Comparison of ENCODE assay signal across 8 cellular contexts in genomic region chr17:82019905-82020873, GRCh38. TPM values are rescaled to one million over a fixed set of nuclear protein-coding genes. Genes with fewer than 3 reads are reported as not detected.
DNase-seq lines count a peak whose midpoint lies in the region; ATAC-seq and TF ChIP-seq lines count a peak whose summit lies in the region.

No MANE protein-coding gene starts in this region.

- no peak for ATAC-seq in GM19023 (IDR thresholded peaks at IDR 0.05; ENCODE audit: unreplicated experiment)
- ATAC-seq in GM21723 (IDR thresholded peaks at IDR 0.05; ENCODE audit: unreplicated experiment): no peak

- POLR2A ChIA-PET in HEK293 (lab: Yijun Ruan, JAX): interaction anchor here (0.5 to 5.1 kb wide), 16 partner anchors 10 to 297 kb away, joined by 3 to 61 read pairs (median 6); partner anchors contain the start of genes DCXR, NOTUM and RAC3

- H3K9me3 ChIP-seq in HEK293 (ENCODE audit: control insufficient read depth, insufficient read depth, low read depth, low read length): no peaks in the 10 kb centered on the region

- CTCF ChIA-PET in HEK293 (lab: Yijun Ruan, JAX): interaction anchor here (0.5 to 7.6 kb wide), 45 partner anchors 8 to 284 kb away, joined by 3 to 105 read pairs (median 4); partner anchors contain the start of genes DCXR, MAFG, MYADML2 and NOTUM

- DNase-seq in AG20443 (ENCODE audit: low spot score) (peak; percentile 50), SHP77 (lab: John Stamatoyannopoulos, UW) (peak; percentile 66 to 69), cardiac septum (ENCODE audit: low spot score) (peak; percentile 84)
- DNase-seq in activated effector memory CD4-positive, alpha-beta T cell treated with Interleukin-2 at 50 U/mL for 16 hours: peak; percentile 29
- DNase-seq in stimulated activated CD4-positive, alpha-beta T cell treated with anti-CD3 and anti-CD28 coated beads, Interleukin-1b, Interleukin-23, amount 100 ng/mL, for 4 hours (ENCODE audit: low read depth in 2 of 2): peak; percentile 45 to 69

- no peak overlapping the region for H3K4me3 ChIP-seq in HEK293 (ENCODE audit: low read depth, low read length)

- H3K36me3 ChIP-seq in HEK293 (ENCODE audit: control insufficient read depth in 2 of 2, insufficient read depth in 1 of 2, low read length in 2 of 2): peaks cover 0 to 26% of the 10 kb centered on the region in 2 experiments; a peak in 1 of 3 replicates

- peaks cover 11% of the 10 kb centered on the region for H3K4me1 ChIP-seq in HEK293 (ENCODE audit: control insufficient read depth, insufficient read depth, low read length)

- TF ChIP-seq CTCF in HEK293 (tag by site-specific recombination; IDR thresholded peaks at IDR 0.05): peak; percentile 85

- intact Hi-C loops in cardiac septum (cut with DNase I): loop anchor here (5.0 kb wide), 1 partner anchor 43 kb away; the partner anchor contains the start of gene ASPSCR1

- H3K27ac ChIP-seq in HEK293 (ENCODE audit: extremely low read depth, low read depth, low read length): peak overlapping the region; percentile 16; the same call in 1 of the 2 replicates

TF ChIP-seq in HEK293, 187 proteins besides CTCF, POLR2A, EP300 and RAD21:
- no peak for TF ChIP-seq ZNF248 (tag by site-specific recombination; IDR thresholded peaks at IDR 0.05)
- peak; percentile 7; the same call in 1 of the 2 replicates for TF ChIP-seq ZNF629 (tag by site-specific recombination; IDR thresholded peaks at IDR 0.05)
- peak; percentile 33; the same call in 1 of the 2 replicates for TF ChIP-seq ZBTB48 (tag by site-specific recombination; IDR thresholded peaks at IDR 0.05)
- peak; percentile 43 for TF ChIP-seq ZNF654 (tag by site-specific recombination; IDR thresholded peaks at IDR 0.05; ENCODE audit: low read depth)
- TF ChIP-seq YY2 (tag by site-specific recombination; IDR thresholded peaks at IDR 0.05): no peak
- TF ChIP-seq ZIC2 (tag by site-specific recombination; IDR thresholded peaks at IDR 0.05): peak; percentile 19; the same call in 1 of the 2 replicates
- peak; percentile 81 for TF ChIP-seq GLIS2 (tag by site-specific recombination; IDR thresholded peaks at IDR 0.05)
- 0 out of 2 replicates have a peak, but pooled peaks have one; percentile 41 for TF ChIP-seq KLF8 (tag by site-specific recombination; IDR thresholded peaks at IDR 0.05)
- 0 out of 2 replicates have a peak, but pooled peaks have one; percentile 14 for TF ChIP-seq ZNF660 (tag by site-specific recombination; IDR thresholded peaks at IDR 0.05)
- 0 out of 2 replicates have a peak, but pooled peaks have one; percentile 23 for TF ChIP-seq ZBTB8A (tag by site-specific recombination; IDR thresholded peaks at IDR 0.05)
- TF ChIP-seq GLIS1 (tag by site-specific recombination; IDR thresholded peaks at IDR 0.05): peak; percentile 50
- peak; percentile 44; the same call in 1 of the 2 replicates for TF ChIP-seq PATZ1 (tag by site-specific recombination; IDR thresholded peaks at IDR 0.05)
- peak; percentile 70 for TF ChIP-seq HIC1 (tag by site-specific recombination; IDR thresholded peaks at IDR 0.05)
- TF ChIP-seq BCL11B (tag by site-specific recombination; IDR thresholded peaks at IDR 0.05; ENCODE audit: low read depth): peak; percentile 71
- TF ChIP-seq ZNF223 (tag by site-specific recombination; IDR thresholded peaks at IDR 0.05): no peak
- peak; percentile 15 for TF ChIP-seq ZBTB26 (tag by site-specific recombination; optimal IDR thresholded peaks at IDR 0.05)
- peak; percentile 81; the same call in 1 of the 2 replicates for TF ChIP-seq ZNF600 (tag by site-specific recombination; IDR thresholded peaks at IDR 0.05)
- TF ChIP-seq ZBTB17 (tag by site-specific recombination; IDR thresholded peaks at IDR 0.05): peak; percentile 57
- peak; percentile 97 for TF ChIP-seq ZNF2 (tag by site-specific recombination; IDR thresholded peaks at IDR 0.05)
- TF ChIP-seq IKZF3 (tag by site-specific recombination; IDR thresholded peaks at IDR 0.05): 0 out of 2 replicates have a peak, but pooled peaks have one; percentile 39
- peak; percentile 76 for TF ChIP-seq ZFHX2 (tag by site-specific recombination; conservative IDR thresholded peaks at IDR 0.05)
- peak; percentile 36; the same call in 1 of the 2 replicates for TF ChIP-seq BCL11A (tag by site-specific recombination; IDR thresholded peaks at IDR 0.05; ENCODE audit: low read depth)
- no peak for TF ChIP-seq ZNF707 (tag by site-specific recombination; IDR thresholded peaks at IDR 0.05)
- TF ChIP-seq EGR2 (tag by site-specific recombination; IDR thresholded peaks at IDR 0.05; ENCODE audit: low read depth): 0 out of 2 replicates have a peak, but pooled peaks have one; percentile 45
- no peak for TF ChIP-seq ZNF530 (tag by site-specific recombination; IDR thresholded peaks at IDR 0.05; ENCODE audit: low read depth)
- TF ChIP-seq PBX3 (CRISPR knock-in tag; IDR thresholded peaks at IDR 0.05): peak; percentile 10; the same call in 1 of the 2 replicates
- no peak for TF ChIP-seq ZNF626 (tag by site-specific recombination; IDR thresholded peaks at IDR 0.05)
- TF ChIP-seq KLF1 (tag by site-specific recombination; IDR thresholded peaks at IDR 0.05): peak; percentile 65
TF ChIP-seq in HEK293: peak in this region for 22.

RNA-seq across cellular contexts. Expression of gene CENPX, which starts 2.5 kb away (rescaled TPM):
- total RNA-seq in cardiac septum: 22.8 TPM

RNA-seq across cellular contexts. Expression of gene LRRC45, which starts 2.9 kb away (rescaled TPM):
- total RNA-seq in cardiac septum: 3.3 TPM

RNA-seq across cellular contexts. Expression of gene RAC3, which starts 11.3 kb away (rescaled TPM):
- 0.65 TPM for total RNA-seq in cardiac septum

RNA-seq across cellular contexts. Expression of gene DCXR, which starts 17.3 kb away (rescaled TPM):
- 144 TPM for total RNA-seq in cardiac septum

RNA-seq across cellular contexts. Expression of gene RFNG, which starts 31.4 kb away (rescaled TPM):
- 21.0 TPM for total RNA-seq in cardiac septum

Comparison
In these comparisons a context has a peak if more than half of its experiments do, and no peak if none do; other contexts are left out.
1. DNase-seq: peak in every context shown above with its lines; median percentile 84 in cardiac septum; 68 in SHP77; 57 in stimulated activated CD4-positive, alpha-beta T cell treated with anti-CD3 and anti-CD28 coated beads, Interleukin-1b, Interleukin-23, amount 100 ng/mL, for 4 hours; 50 in AG20443; 29 in activated effector memory CD4-positive, alpha-beta T cell treated with Interleukin-2 at 50 U/mL for 16 hours.